In the genomic region with DNA sequence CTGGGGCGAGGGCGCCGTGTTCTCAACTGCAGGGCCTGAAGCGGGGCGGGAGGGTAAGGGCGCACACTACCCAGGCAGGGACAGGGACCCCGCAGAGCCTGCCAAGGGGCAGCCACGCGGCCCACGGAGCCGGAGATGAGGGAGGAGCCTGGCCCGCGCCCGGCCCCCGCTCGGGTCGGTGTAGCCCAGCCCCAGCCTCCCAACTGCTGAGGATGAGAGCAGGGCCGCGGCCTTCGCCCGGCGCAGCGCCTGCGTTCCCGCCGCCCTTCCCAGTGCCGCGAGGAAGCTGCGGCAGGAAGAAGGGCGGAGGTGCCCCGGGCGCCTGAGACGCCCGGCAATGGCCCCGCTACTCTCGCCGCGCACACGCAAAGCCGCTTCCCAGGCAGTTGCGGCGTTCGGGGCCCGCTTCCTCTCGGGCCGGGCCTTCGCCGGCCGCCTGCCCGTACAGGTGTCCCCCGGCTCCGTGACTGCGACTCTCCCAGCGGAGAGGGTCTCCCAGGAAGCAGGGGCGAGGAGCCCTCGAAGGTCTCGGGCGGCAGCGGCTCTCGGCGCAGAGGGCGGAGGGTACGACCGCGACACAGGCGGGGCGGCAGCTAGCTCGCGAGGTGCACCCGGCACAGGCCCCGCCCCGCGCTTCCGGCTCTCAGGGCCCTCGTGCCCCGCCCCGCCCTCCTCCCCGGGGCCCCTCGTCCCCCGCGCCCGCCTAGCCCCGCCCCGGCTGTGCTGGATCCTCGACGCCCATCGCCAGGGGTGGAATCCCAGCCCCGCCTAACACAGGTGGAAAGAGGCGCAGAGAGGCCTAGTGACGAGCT, we compare ENCODE assay signal across 8 cellular contexts. TPM values are rescaled to one million over a fixed set of nuclear protein-coding genes. Genes with fewer than 3 reads are reported as not detected.
DNase-seq lines count a peak whose midpoint lies in the region; ATAC-seq and TF ChIP-seq lines count a peak whose summit lies in the region.

No MANE protein-coding gene starts in this region.

- DNase-seq in CD14-positive monocyte (ENCODE audit: low spot score) (peak; percentile 76), NCI-H69 (lab: John Stamatoyannopoulos, UW) (peak; percentile 98), lung microvascular endothelial cell (ENCODE audit: low read depth in 2 of 2) (peak; percentile 51 to 79)
- DNase-seq in activated CD4-positive, alpha-beta T cell treated with anti-CD3 and anti-CD28 coated beads, Interleukin-2, amount 50 U/mL, for 48 hours, result peak; percentile 95
- peak; percentile 81 for DNase-seq in stimulated activated CD8-positive, alpha-beta memory T cell treated with anti-CD3 and anti-CD28 coated beads, Interleukin-12 subunit alpha, Interleukin-12 subunit beta, amount 100 ng/mL, for 1 hour (ENCODE audit: low read depth)

- intact Hi-C loops in CD14-positive monocyte (cut with micrococcal nuclease), result no loop called here

- H3K27me3 Mint-ChIP-seq in CD14-positive monocyte (ENCODE audit: low read depth in 3 of 3), result no peaks in the 10 kb centered on the region

- H3K27me3 ChIP-seq in ectodermal cell (ENCODE audit: control insufficient read depth, insufficient read depth, low read length, poor library complexity, severe bottlenecking), result no peaks in the 10 kb centered on the region

- 4% methylated on average over 90 of the region's 90 CpGs for WGBS in ectodermal cell, 2 experiments

- H3K9me3 ChIP-seq in ectodermal cell (ENCODE audit: control insufficient read depth, low read length), result no peaks in the 10 kb centered on the region

- peak overlapping the region; percentile 81 to 92 (median 90) for H3K27ac Mint-ChIP-seq in CD14-positive monocyte

- peak; percentile 97 for ATAC-seq in GM19397 (IDR thresholded peaks at IDR 0.05; ENCODE audit: unreplicated experiment)
- ATAC-seq in HG03521 (IDR thresholded peaks at IDR 0.05; ENCODE audit: unreplicated experiment), result peak; percentile 90

- H3K4me1 Mint-ChIP-seq in CD14-positive monocyte, result peaks cover 20% of the 10 kb centered on the region

- no peaks in the 10 kb centered on the region for H3K9me3 Mint-ChIP-seq in CD14-positive monocyte

- H3K27ac ChIP-seq in ectodermal cell (ENCODE audit: insufficient read depth, low read depth, low read length, poor library complexity, severe bottlenecking), result peak overlapping the region; percentile 77

- no peaks in the 10 kb centered on the region for H3K4me1 ChIP-seq in ectodermal cell (ENCODE audit: control insufficient read depth, insufficient read depth, low read length)

- peak overlapping the region; percentile 68 for H3K4me3 ChIP-seq in ectodermal cell (ENCODE audit: insufficient read depth, low read depth, low read length)

- H3K36me3 Mint-ChIP-seq in CD14-positive monocyte, result no peaks in the 10 kb centered on the region

- H3K36me3 ChIP-seq in ectodermal cell (ENCODE audit: control insufficient read depth, insufficient read depth, low read length), result peaks cover 2% of the 10 kb centered on the region

- H3K4me3 Mint-ChIP-seq in CD14-positive monocyte, result peak overlapping the region; percentile 78 to 88

- TF ChIP-seq CTCF in CD14-positive monocyte (IDR thresholded peaks at IDR 0.05), result no peak

RNA-seq across cellular contexts. Expression of a gene that starts 24.8 kb away (rescaled TPM):
- 10 to 100 TPM; 13.3 to 15.7 TPM for polyA plus RNA-seq in CD14-positive monocyte
- 103 TPM for polyA plus RNA-seq in ectodermal cell (2013, experiment 1 of 4)
- polyA plus RNA-seq in ectodermal cell (2013, experiment 2 of 4), result 102 TPM
- polyA plus RNA-seq in ectodermal cell (2013, experiment 3 of 4), result 74.3 TPM
- 72.7 TPM for polyA plus RNA-seq in ectodermal cell (2013, experiment 4 of 4)
- 31.6 and 39.3 TPM in 2 replicates for total RNA-seq in lung microvascular endothelial cell

RNA-seq across cellular contexts. Expression of a gene that starts 54.7 kb away (rescaled TPM):
- polyA plus RNA-seq in CD14-positive monocyte, result under 1 TPM in 1 of 2 donors, not detected in 1; 0.36 TPM
- not detected for polyA plus RNA-seq in ectodermal cell (2013, experiment 1 of 4)
- 0.39 TPM for polyA plus RNA-seq in ectodermal cell (2013, experiment 2 of 4)
- not detected for polyA plus RNA-seq in ectodermal cell (2013, experiment 3 of 4)
- 0.08 TPM for polyA plus RNA-seq in ectodermal cell (2013, experiment 4 of 4)
- 0.20 and 0.22 TPM in 2 replicates for total RNA-seq in lung microvascular endothelial cell

Comparison
In these comparisons a context has a peak if more than half of its experiments do, and no peak if none do; other contexts are left out.
1. Peak in every context shown above with its lines: DNase-seq, ATAC-seq, H3K4me3 ChIP-seq and H3K27ac ChIP-seq.